In genomic region chr6:152982768-152983636, GRCh38 we compare ENCODE assay signal across 8 cellular contexts. TPM values are rescaled to one million over a fixed set of nuclear protein-coding genes. Genes with fewer than 3 reads are reported as not detected.
DNase-seq lines count a peak whose midpoint lies in the region; ATAC-seq and TF ChIP-seq lines count a peak whose summit lies in the region.

FBXO5 (minus strand) TSS chr6:152983041; CDS start chr6:152982959, 82 bp downstream.

- peak within 1 kb of the TSS; percentile 90 for H3K18ac ChIP-seq in IMR-90 (ENCODE audit: low read depth, low read length)

- dilution Hi-C loops in IMR-90 (cut with HindIII; ENCODE audit: low sequenced_read_pairs, unreplicated experiment), result no loop called here

- H3K9me1 ChIP-seq in IMR-90 (ENCODE audit: insufficient read depth, low read length), result no peaks in the 10 kb centered on the region

- peak within 1 kb of the TSS; percentile 100; the same call in 2 of the 3 replicates for H2BK15ac ChIP-seq in IMR-90 (ENCODE audit: low read depth, low read length)

- peak within 1 kb of the TSS; percentile 98 to 100 for H4K8ac ChIP-seq in IMR-90 (ENCODE audit: low read depth in 2 of 2, low read length in 2 of 2)

- H3K27me3 ChIP-seq in IMR-90 (ENCODE audit: control insufficient read depth, insufficient read depth, low read length), result no peaks in the 10 kb centered on the region

- peak; percentile 72 for TF ChIP-seq POLR2A in IMR-90 (IDR thresholded peaks at IDR 0.05; ENCODE audit: low read depth, low read length)

- peak within 1 kb of the TSS; percentile 100 for H2BK120ac ChIP-seq in IMR-90 (ENCODE audit: low read depth, low read length)

- H3K27ac ChIP-seq in IMR-90 (ENCODE audit: insufficient read depth, low read length), result peak within 1 kb of the TSS; percentile 96

- H2BK5ac ChIP-seq in IMR-90 (ENCODE audit: low read depth, low read length, poor library complexity, severe bottlenecking), result peak within 1 kb of the TSS; percentile 92

- WGBS in IMR-90 (ENCODE audit: extremely low coverage in 2 of 2, insufficient read length in 1 of 2), 2 experiments, result 0% methylated on average over 4 of the region's 82 CpGs; no CpG with 5 or more reads in 1 of the 2 experiments

- peak within 1 kb of the TSS; percentile 90 for H4K5ac ChIP-seq in IMR-90 (ENCODE audit: low read depth, low read length)

- H3K23ac ChIP-seq in IMR-90 (ENCODE audit: low read depth, low read length), result peak within 1 kb of the TSS; percentile 100

- H3K36me3 ChIP-seq in IMR-90 (ENCODE audit: control insufficient read depth, insufficient read depth, low read length), result no peaks in the 10 kb centered on the region

- peak within 1 kb of the TSS; percentile 99 for H4K91ac ChIP-seq in IMR-90 (ENCODE audit: insufficient read depth, low read depth, low read length)

- H3K79me1 ChIP-seq in IMR-90 (ENCODE audit: low read depth in 1 of 2, low read length in 2 of 2), result peaks cover 4 to 18% of the 10 kb centered on the region in 2 experiments; a peak in 2 of 4 replicates

- peak within 1 kb of the TSS; percentile 70 for H3K4me2 ChIP-seq in IMR-90 (ENCODE audit: low read depth, low read length)

- H2AK9ac ChIP-seq in IMR-90 (replicated peaks; ENCODE audit: low read depth, low read length, poor library complexity), result peak within 1 kb of the TSS; percentile 96

- peak; percentile 99 for DNase-seq in DMS 273 (lab: John Stamatoyannopoulos, UW; ENCODE audit: unreplicated experiment)
- peak; percentile 97 for DNase-seq in IMR-90
- DNase-seq in OCI-M1 (lab: John Stamatoyannopoulos, UW), result peak; percentile 99
- peak; percentile 97 for DNase-seq in activated T-cell treated with anti-CD3 and anti-CD28 coated beads for 24 hours (ENCODE audit: low read depth)
- peak; percentile 86 for DNase-seq in epidermal melanocyte (ENCODE audit: insufficient read length, low spot score)
- peak; percentile 95 for DNase-seq in middle frontal gyrus (ENCODE audit: extremely low spot score, low spot score)
- peak; percentile 93 to 96 for DNase-seq in stimulated activated CD8-positive, alpha-beta memory T cell treated with anti-CD3 and anti-CD28 coated beads, Interleukin-2, amount 100 ng/mL, for 48 hours (ENCODE audit: low read depth in 2 of 2)

- intact Hi-C loops in IMR-90 (cut with micrococcal nuclease), result loop anchor here (5.0 kb wide), 1 partner anchor 601 kb away; no protein-coding TSS in a partner anchor

- peaks cover 5% of the 10 kb centered on the region for H3K4me1 ChIP-seq in IMR-90 (ENCODE audit: control insufficient read depth, insufficient read depth, low read length)

- H3K14ac ChIP-seq in IMR-90 (replicated peaks; ENCODE audit: low read depth, low read length), result peak within 1 kb of the TSS; percentile 100

- peak within 1 kb of the TSS; percentile 93 for H2AK5ac ChIP-seq in IMR-90 (ENCODE audit: low read depth, low read length)

- TF ChIP-seq CTCF in IMR-90 (conservative IDR thresholded peaks at IDR 0.05; ENCODE audit: low read depth, low read length), result no peak

- H3K4ac ChIP-seq in IMR-90 (ENCODE audit: low read depth, low read length), result peak within 1 kb of the TSS; percentile 100

- ATAC-seq in GM21528 (IDR thresholded peaks at IDR 0.05; ENCODE audit: low FRiP score, unreplicated experiment), result peak; percentile 86
- peak; percentile 94 for ATAC-seq in IMR-90 (ENCODE audit: low read depth)

- H3K56ac ChIP-seq in IMR-90 (ENCODE audit: extremely low read depth, insufficient read depth, low read length), result peak within 1 kb of the TSS; percentile 100

- peak within 1 kb of the TSS; percentile 97 for H2BK20ac ChIP-seq in IMR-90 (ENCODE audit: low read depth, low read length)

- in situ Hi-C loops in IMR-90 (cut with MboI; ENCODE audit: low sequenced_read_pairs), result no loop called here

- POLR2A ChIA-PET in IMR-90 (lab: Charles Lee; ENCODE audit: unreplicated experiment), result no interaction called here

- BruUV-seq in IMR-90 (replicated peaks; lab: Mats Ljungman, UMichigan), result no TSS peak

- H3K4me3 ChIP-seq in IMR-90 (ENCODE audit: insufficient read depth, low read depth, low read length), result peak within 1 kb of the TSS; percentile 73

- H3K9ac ChIP-seq in IMR-90 (ENCODE audit: low read depth, low read length), result peak within 1 kb of the TSS; percentile 94

- TF ChIP-seq RAD21 in IMR-90 (IDR thresholded peaks at IDR 0.05; ENCODE audit: low read length), result no peak

- peak within 1 kb of the TSS; percentile 99 for H2AFZ ChIP-seq in IMR-90 (replicated peaks; ENCODE audit: low read length, poor library complexity)

- CTCF ChIA-PET in IMR-90 (lab: Yijun Ruan, JAX), result no interaction called here

- H4K20me1 ChIP-seq in IMR-90 (ENCODE audit: insufficient read depth, low read length), result peaks cover 13% of the 10 kb centered on the region; the same call in 1 of the 2 replicates

- H3K9me3 ChIP-seq in IMR-90 (ENCODE audit: control insufficient read depth, insufficient read depth, low read length), result no peaks in the 10 kb centered on the region

TF ChIP-seq in IMR-90, 13 proteins besides CTCF, POLR2A, EP300 and RAD21:
- TF ChIP-seq RFX5 (IDR thresholded peaks at IDR 0.05; ENCODE audit: low read depth, low read length) (no peak), MXI1 (IDR thresholded peaks at IDR 0.05; ENCODE audit: borderline replicate concordance, low read depth, low read length) (peak; percentile 92), SMC3 (IDR thresholded peaks at IDR 0.05; ENCODE audit: low read depth, low read length) (no peak), ELK1 (IDR thresholded peaks at IDR 0.05; ENCODE audit: borderline replicate concordance, low read depth, low read length) (no peak), BHLHE40 (IDR thresholded peaks at IDR 0.05; ENCODE audit: low read depth, low read length) (peak; percentile 68), FOS (IDR thresholded peaks at IDR 0.05; ENCODE audit: low read depth, low read length) (peak; percentile 91; the same call in 1 of the 2 replicates), NFE2L2 (IDR thresholded peaks at IDR 0.05; ENCODE audit: low read depth, low read length) (no peak), CHD1 (IDR thresholded peaks at IDR 0.05; ENCODE audit: low read depth, low read length) (no peak), MAZ (IDR thresholded peaks at IDR 0.05; ENCODE audit: borderline replicate concordance, low read depth, low read length) (peak; percentile 96), RCOR1 (IDR thresholded peaks at IDR 0.05; ENCODE audit: insufficient replicate concordance, low read length) (no peak), CEBPB (IDR thresholded peaks at IDR 0.05; ENCODE audit: low read depth, low read length) (no peak)
- TF ChIP-seq, protein P1, sequence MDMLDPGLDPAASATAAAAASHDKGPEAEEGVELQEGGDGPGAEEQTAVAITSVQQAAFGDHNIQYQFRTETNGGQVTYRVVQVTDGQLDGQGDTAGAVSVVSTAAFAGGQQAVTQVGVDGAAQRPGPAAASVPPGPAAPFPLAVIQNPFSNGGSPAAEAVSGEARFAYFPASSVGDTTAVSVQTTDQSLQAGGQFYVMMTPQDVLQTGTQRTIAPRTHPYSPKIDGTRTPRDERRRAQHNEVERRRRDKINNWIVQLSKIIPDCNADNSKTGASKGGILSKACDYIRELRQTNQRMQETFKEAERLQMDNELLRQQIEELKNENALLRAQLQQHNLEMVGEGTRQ (IDR thresholded peaks at IDR 0.05; ENCODE audit: low read depth, low read length), result peak; percentile 49; the same call in 1 of the 2 replicates

RNA-seq across cellular contexts. Expression of gene FBXO5, which starts in this region (rescaled TPM):
- total RNA-seq in IMR-90 (2012; rRNA removed), result 16.7 and 25.3 TPM in 2 replicates
- polyA plus RNA-seq in IMR-90 (2012; rRNA removed), result 9.8 and 11.8 TPM in 2 replicates
- 1.2 and 2.5 TPM in 2 replicates for polyA plus RNA-seq in IMR-90 (2012; cell fraction: cytosol; rRNA removed)
- polyA plus RNA-seq in IMR-90 (2012; cell fraction: nucleus; rRNA removed; ENCODE audit: low replicate concordance), result 0.85 and 4.8 TPM in 2 replicates

Comparison
In these comparisons a context has a peak if more than half of its experiments do, and no peak if none do; other contexts are left out.
1. Peak in every context shown above with its lines: DNase-seq, ATAC-seq, H3K4me3 ChIP-seq and H3K27ac ChIP-seq.